14 cellular contexts compared by ENCODE assay signal in genomic region chr3:37053753-37054152, GRCh38.
DNase-seq lines count a peak whose midpoint lies in the region; ATAC-seq, FAIRE-seq and TF ChIP-seq lines count a peak whose summit lies in the region.
"Had no signal": no experiment of that assay in that cellular context is flagged by ENCODE, and none has a peak within 500 bp of the region (broad histone marks: within the 10 kb centered on the region; RNA-seq: fewer than 3 reads in every experiment).

No MANE protein-coding gene starts in this region.

- no peak overlapping the region for H3K4me2 ChIP-seq in GM12878 (ENCODE audit: control insufficient read depth, insufficient read depth)

- BruUV-seq in GM12878 (replicated peaks; lab: Mats Ljungman, UMichigan): no TSS peak

- H3K27me3 ChIP-seq in cardiac muscle cell (no peaks in the 10 kb centered on the region), GM12878 (replicated peaks in 1 of 2; ENCODE audit: control insufficient read depth in 2 of 2, insufficient read depth in 2 of 2, low read length in 1 of 2) (no peaks in the 10 kb centered on the region), upper lobe of right lung (no peaks in the 10 kb centered on the region)
- H3K27me3 ChIP-seq: BE2C, Peyer's patch had no signal

- H3K9me3 Mint-ChIP-seq in natural killer cell treated with Interleukin-12 subunit alpha and Interleukin-12 subunit beta and Interleukin-15 and Interleukin-18, amount 100 ng/mL, for 72 hours: no peaks in the 10 kb centered on the region
- H3K9me3 Mint-ChIP-seq: mesothelial cell of epicardium had no signal

- no peak for TF ChIP-seq RAD21 in GM12878 (IDR thresholded peaks at IDR 0.05; ENCODE audit: insufficient read depth, low read depth, low read length)

- in situ Hi-C loops in GM12878 (cut with MboI): no loop called here

- H3K4me3 ChIP-seq in cardiac muscle cell (no peak overlapping the region), GM12878 (no peak overlapping the region), upper lobe of right lung (no peak overlapping the region)
- H3K4me3 ChIP-seq: Peyer's patch, skin epidermis had no signal

- no peak for FAIRE-seq in GM12878 (lab: Jason Lieb, UNC)

- no peaks in the 10 kb centered on the region for H3K79me2 ChIP-seq in GM12878 (ENCODE audit: control insufficient read depth, insufficient read depth, low read length)

- RAD21 ChIA-PET in GM12878 (lab: Charles Lee; ENCODE audit: unreplicated experiment): interaction anchor here (2.3 kb wide), 1 partner anchor 29 kb away, joined by 10 read pairs; no protein-coding TSS in a partner anchor

- H3K4me3 Mint-ChIP-seq in natural killer cell treated with Interleukin-12 subunit alpha and Interleukin-12 subunit beta and Interleukin-15 and Interleukin-18, amount 100 ng/mL, for 72 hours: no peak overlapping the region
- H3K4me3 Mint-ChIP-seq: mesothelial cell of epicardium had no signal

- POLR2A ChIA-PET in GM12878 (lab: Charles Lee): interaction anchor here (0.9 kb wide), 1 partner anchor 160 kb away, joined by 3 read pairs; no protein-coding TSS in a partner anchor

- WGBS in GM12878 (ENCODE audit: insufficient coverage, insufficient replicate concordance, low lambda C conversion rate, missing lambda C conversion rate): 97% methylated on average over 2 of the region's 2 CpGs

- TF ChIP-seq POLR2A in GM12878 (IDR thresholded peaks at IDR 0.05; ENCODE audit: low read depth, low read length): no peak

- H3K27ac ChIP-seq in cardiac muscle cell (peak overlapping the region; percentile 69), GM12878 (ENCODE audit: control insufficient read depth, insufficient read depth) (no peak overlapping the region), upper lobe of right lung (peak overlapping the region; percentile 28)
- H3K27ac ChIP-seq: WERI-Rb-1 had no signal

- H3K4me1 ChIP-seq in cardiac muscle cell (ENCODE audit: low read depth) (peaks cover 10% of the 10 kb centered on the region), GM12878 (ENCODE audit: control insufficient read depth, insufficient read depth, low read length) (no peaks in the 10 kb centered on the region), upper lobe of right lung (peaks cover 12% of the 10 kb centered on the region)

- H2AFZ ChIP-seq in GM12878 (ENCODE audit: control insufficient read depth, low read depth, low read length): no peak overlapping the region

- no peaks in the 10 kb centered on the region for H3K9me3 ChIP-seq in cardiac muscle cell (ENCODE audit: low read depth)
- no peaks in the 10 kb centered on the region for H3K9me3 ChIP-seq in GM12878 (replicated peaks; ENCODE audit: control insufficient read depth, insufficient read depth, low read length)
- H3K9me3 ChIP-seq in upper lobe of right lung: no peaks in the 10 kb centered on the region
- H3K9me3 ChIP-seq: BE2C, Peyer's patch had no signal

- H3K36me3 Mint-ChIP-seq in natural killer cell treated with Interleukin-12 subunit alpha and Interleukin-12 subunit beta and Interleukin-15 and Interleukin-18, amount 100 ng/mL, for 72 hours: peaks cover 25% of the 10 kb centered on the region

- no peak for DNase-seq in cardiac muscle cell (ENCODE audit: low read depth in 1 of 2, low spot score in 1 of 2)
- no peak for DNase-seq in cardiac septum (ENCODE audit: low spot score)
- no peak for DNase-seq in GM12878 (ENCODE audit: low read depth, low spot score)
- DNase-seq in natural killer cell treated with Interleukin-12 subunit alpha and Interleukin-12 subunit beta and Interleukin-15 and Interleukin-18, amount 100 ng/mL, for 72 hours (ENCODE audit: low spot score): no peak
- DNase-seq in upper lobe of right lung: no peak
- no peak for DNase-seq in NCI-H226
- no peak for DNase-seq in GM20000 (ENCODE audit: low spot score)
- DNase-seq: activated effector memory CD4-positive, alpha-beta T cell treated with anti-CD3 and anti-CD28 coated beads, Interleukin-2, amount 50 U/mL, for 16 hours; BE2C; Peyer's patch; WERI-Rb-1 had no signal

- intact Hi-C loops in cardiac septum (cut with DNase I): loop anchor here (2.0 to 5.0 kb wide), 2 partner anchors 23 to 36 kb away; no protein-coding TSS in a partner anchor
- intact Hi-C loops in GM12878 (cut with micrococcal nuclease; ENCODE audit: unreplicated experiment): no loop called here
- intact Hi-C loops in upper lobe of right lung (cut with DNase I): no loop called here

- H3K27me3 Mint-ChIP-seq in natural killer cell treated with Interleukin-12 subunit alpha and Interleukin-12 subunit beta and Interleukin-15 and Interleukin-18, amount 100 ng/mL, for 72 hours: no peaks in the 10 kb centered on the region

- CTCF ChIA-PET in GM12878 (lab: Yijun Ruan, JAX): no interaction called here

- peak overlapping the region; percentile 43 to 81 for H3K27ac Mint-ChIP-seq in natural killer cell treated with Interleukin-12 subunit alpha and Interleukin-12 subunit beta and Interleukin-15 and Interleukin-18, amount 100 ng/mL, for 72 hours

- H3K9ac ChIP-seq in GM12878 (ENCODE audit: control insufficient read depth, insufficient read depth, low read length): no peak overlapping the region

- no peak for TF ChIP-seq CTCF in cardiac muscle cell (IDR thresholded peaks at IDR 0.05; ENCODE audit: low read depth, low read length)
- TF ChIP-seq CTCF in GM12878 (IDR thresholded peaks at IDR 0.05 in 2 of 3, conservative IDR thresholded peaks at IDR 0.05 in 1 of 3; ENCODE audit: control insufficient read depth in 2 of 3, extremely low read depth in 1 of 3, insufficient read depth in 1 of 3, low read depth in 3 of 3, low read length in 3 of 3): no peak
- no peak for TF ChIP-seq CTCF in upper lobe of right lung (IDR thresholded peaks at IDR 0.05)
- no peak for TF ChIP-seq CTCF in GM20000 (IDR thresholded peaks at IDR 0.05; ENCODE audit: extremely low read depth, missing control alignments)

- ATAC-seq in GM12878 (0 out of 3 replicates have a peak, but pooled peaks have one; percentile 16), upper lobe of right lung (no peak), GM21526 (IDR thresholded peaks at IDR 0.05; ENCODE audit: low FRiP score, unreplicated experiment) (no peak)
- ATAC-seq in natural killer cell treated with Interleukin-12 subunit alpha and Interleukin-12 subunit beta and Interleukin-15 and Interleukin-18, amount 100 ng/mL, for 72 hours: no peak

- SMC1A ChIA-PET in GM12878 (lab: Charles Lee; ENCODE audit: uncharacterized antibody, unreplicated experiment): interaction anchor here (0.6 to 2.6 kb wide), 10 partner anchors 10 to 1389 kb away, joined by 3 to 14 read pairs (median 4); partner anchors contain the start of genes EPM2AIP1 and MLH1

- H3K4me1 Mint-ChIP-seq in natural killer cell treated with Interleukin-12 subunit alpha and Interleukin-12 subunit beta and Interleukin-15 and Interleukin-18, amount 100 ng/mL, for 72 hours (ENCODE audit: low read depth in 2 of 2): peaks cover 4 to 10% of the 10 kb centered on the region in 2 donors
- H3K4me1 Mint-ChIP-seq: mesothelial cell of epicardium had no signal

- H4K20me1 ChIP-seq in GM12878 (ENCODE audit: control insufficient read depth, insufficient read depth): no peaks in the 10 kb centered on the region

- TF ChIP-seq EP300 in GM12878 (IDR thresholded peaks at IDR 0.05; ENCODE audit: borderline replicate concordance in 1 of 2, control insufficient read depth in 1 of 2, low read depth in 2 of 2, low read length in 2 of 2): no peak

- H3K36me3 ChIP-seq in cardiac muscle cell (peaks cover 43% of the 10 kb centered on the region), GM12878 (ENCODE audit: control insufficient read depth in 2 of 2, insufficient read depth in 2 of 2, low read length in 1 of 2) (peaks cover 11 to 35% of the 10 kb centered on the region in 2 experiments), upper lobe of right lung (peaks cover 94% of the 10 kb centered on the region)

TF ChIP-seq in GM12878, 131 proteins besides CTCF, POLR2A, EP300 and RAD21 (continues in another document):
- TF ChIP-seq ZNF622 (IDR thresholded peaks at IDR 0.05): no peak
- TF ChIP-seq ZBTB40 (IDR thresholded peaks at IDR 0.05; ENCODE audit: borderline replicate concordance): no peak
- no peak for TF ChIP-seq LARP7 (IDR thresholded peaks at IDR 0.05)
